In the genomic region with DNA sequence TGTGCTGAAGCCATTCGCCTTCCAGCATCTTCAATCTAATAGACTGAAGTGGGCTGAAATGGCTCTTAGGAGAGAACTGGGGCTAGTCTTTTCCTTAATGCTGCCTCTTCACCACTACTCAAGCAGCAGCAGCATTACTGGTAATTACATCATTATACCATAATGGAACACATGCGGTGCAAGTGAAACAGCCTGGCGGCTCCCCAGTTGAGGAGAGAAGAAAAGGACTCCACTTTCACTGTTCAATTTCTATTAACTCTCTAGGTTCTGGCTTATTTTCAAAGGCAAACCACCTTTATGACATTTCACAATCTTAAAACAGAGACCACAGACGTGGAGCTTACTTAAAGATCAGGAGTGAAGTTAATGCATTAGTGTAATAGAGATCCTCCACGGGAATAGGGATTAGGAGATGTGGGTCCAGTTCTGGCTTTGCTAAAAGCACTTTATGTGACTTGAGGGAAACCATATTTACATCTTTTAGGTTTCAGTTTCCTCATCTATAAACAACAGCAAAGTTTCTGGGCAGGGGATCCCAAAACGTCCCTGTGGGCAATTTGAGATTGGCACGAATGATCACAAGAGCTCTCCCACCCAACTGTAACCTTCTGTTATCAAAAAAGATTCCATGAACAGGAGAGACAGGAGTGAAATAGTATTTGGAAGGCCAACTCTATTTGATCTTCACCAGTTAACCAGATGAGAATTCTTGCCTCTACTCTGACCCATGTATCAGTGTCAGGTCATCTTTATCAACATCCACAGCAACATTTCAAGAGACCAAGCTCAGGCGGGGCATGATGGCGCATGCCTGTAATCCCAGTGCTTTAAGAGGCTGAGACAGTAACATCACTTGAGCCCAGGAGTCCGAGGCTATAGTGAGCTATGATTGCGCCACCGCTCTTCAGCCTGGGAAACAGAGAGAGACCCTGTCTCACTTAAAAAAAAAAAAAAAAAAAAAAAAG, we compare ENCODE assay signal across 9 cellular contexts.
DNase-seq lines count a peak whose midpoint lies in the region; ATAC-seq, FAIRE-seq and TF ChIP-seq lines count a peak whose summit lies in the region.
"Had no signal": no experiment of that assay in that cellular context is flagged by ENCODE, and none has a peak within 500 bp of the region (broad histone marks: within the 10 kb centered on the region; RNA-seq: fewer than 3 reads in every experiment).

No MANE protein-coding gene starts in this region.

- H3K9me3 ChIP-seq in BE2C (no peaks in the 10 kb centered on the region), HCT116 (ENCODE audit: control insufficient read depth in 1 of 2, insufficient read depth in 1 of 2, low read depth in 1 of 2, low read length in 2 of 2) (no peaks in the 10 kb centered on the region), small intestine (ENCODE audit: control insufficient read depth, low read depth) (no peaks in the 10 kb centered on the region)

- no peak overlapping the region for H3K4me3 ChIP-seq in BE2C (ENCODE audit: low read depth, low read length)
- H3K4me3 ChIP-seq in HCT116 (replicated peaks in 1 of 2; ENCODE audit: low read depth in 1 of 2, low read length in 2 of 2): no peak overlapping the region
- H3K4me3 ChIP-seq in small intestine (ENCODE audit: low read depth in 1 of 2, low read length in 2 of 2): no peak overlapping the region

- no peaks in the 10 kb centered on the region for H3K27me3 ChIP-seq in BE2C
- H3K27me3 ChIP-seq in HCT116 (ENCODE audit: insufficient read depth, low read length): no peaks in the 10 kb centered on the region
- H3K27me3 ChIP-seq in small intestine (ENCODE audit: control insufficient read depth in 2 of 2, insufficient read depth in 2 of 2, low read length in 2 of 2): no peaks in the 10 kb centered on the region

- H3K36me3 ChIP-seq in BE2C (no peaks in the 10 kb centered on the region), HCT116 (ENCODE audit: control insufficient read depth in 1 of 2, insufficient read depth in 2 of 2, low read length in 2 of 2) (no peaks in the 10 kb centered on the region), small intestine (ENCODE audit: control insufficient read depth in 2 of 2, insufficient read depth in 2 of 2, low read length in 2 of 2) (no peaks in the 10 kb centered on the region)

- no peak for TF ChIP-seq POLR2A in HCT116 (IDR thresholded peaks at IDR 0.05; ENCODE audit: borderline replicate concordance, extremely low read depth, insufficient read depth, insufficient read length)

- H3K27ac ChIP-seq in HCT116 (ENCODE audit: low read depth, low read length) (no peak overlapping the region), small intestine (ENCODE audit: low read depth in 1 of 2, low read length in 1 of 2) (no peak overlapping the region)

- no peak overlapping the region for H3K4me2 ChIP-seq in HCT116 (ENCODE audit: low read length)

- H3K9me2 ChIP-seq in HCT116 (ENCODE audit: insufficient read depth): no peaks in the 10 kb centered on the region

- intact Hi-C loops in HCT116 (cut with micrococcal nuclease): no loop called here

- H3K79me2 ChIP-seq in HCT116 (ENCODE audit: insufficient read depth, low read length): no peaks in the 10 kb centered on the region

- no peak for TF ChIP-seq RAD21 in HCT116 (IDR thresholded peaks at IDR 0.05; ENCODE audit: low read depth)

- no peaks in the 10 kb centered on the region for H4K20me1 ChIP-seq in HCT116 (ENCODE audit: insufficient read depth)

- no peak for ATAC-seq in HCT116
- ATAC-seq in GM21423 (IDR thresholded peaks at IDR 0.05; ENCODE audit: unreplicated experiment): no peak
- no peak for ATAC-seq in GM21528 (IDR thresholded peaks at IDR 0.05; ENCODE audit: low FRiP score, unreplicated experiment)
- ATAC-seq in GM19455 (IDR thresholded peaks at IDR 0.05; ENCODE audit: unreplicated experiment): no peak
- ATAC-seq: natural killer cell had no signal

- peak; percentile 32 for DNase-seq in BE2C
- DNase-seq in HCT116 (ENCODE audit: low read depth, low spot score): no peak
- peak; percentile 35 for DNase-seq in NCI-H345 treated with DMSO at 0.1 percent for 48 hours (lab: John Stamatoyannopoulos, UW; ENCODE audit: unreplicated experiment)
- peak; percentile 59 for DNase-seq in fibroblast of gingiva (ENCODE audit: low read depth)
- no peak for DNase-seq in small intestine
- DNase-seq: natural killer cell had no signal

- RAD21 ChIA-PET in HCT116 (lab: Charles Lee; ENCODE audit: low non-redundant PET in 1 of 2, low total read pairs in 2 of 2, uncharacterized antibody in 2 of 2, unreplicated experiment in 2 of 2): no interaction called here

- H3K4me1 ChIP-seq in BE2C (peaks cover 21% of the 10 kb centered on the region), HCT116 (ENCODE audit: control insufficient read depth in 1 of 2, insufficient read depth in 2 of 2, low read length in 2 of 2) (no peaks in the 10 kb centered on the region), small intestine (ENCODE audit: control insufficient read depth in 2 of 2, insufficient read depth in 1 of 2, low read depth in 1 of 2, low read length in 1 of 2) (peaks cover 3 to 9% of the 10 kb centered on the region in 2 donors)

- POLR2A ChIA-PET in HCT116 (lab: Charles Lee): no interaction called here

- CTCF ChIA-PET in HCT116 (lab: Charles Lee): no interaction called here

- no TSS peak for BruUV-seq in HCT116 (replicated peaks; lab: Mats Ljungman, UMichigan)

- H2AFZ ChIP-seq in HCT116 (ENCODE audit: low read depth, low read length, poor library complexity, severe bottlenecking): no peak overlapping the region

- 76 to 89% (median 87%) methylated on average over 12 of the region's 12 CpGs for WGBS in small intestine, 3 donors

- FAIRE-seq in small intestine (lab: Jason Lieb, UNC): no peak

- no peak overlapping the region for H3K9ac ChIP-seq in HCT116 (ENCODE audit: low read length)

- TF ChIP-seq CTCF in BE2C (IDR thresholded peaks at IDR 0.05; ENCODE audit: low read depth, low read length): no peak
- no peak for TF ChIP-seq CTCF in HCT116 (IDR thresholded peaks at IDR 0.05 in 2 of 3, conservative IDR thresholded peaks at IDR 0.05 in 1 of 3; ENCODE audit: borderline replicate concordance in 1 of 3, insufficient read depth in 1 of 3, low read depth in 2 of 3, low read length in 2 of 3)

TF ChIP-seq in HCT116, 20 proteins besides CTCF, POLR2A, EP300 and RAD21:
- TF ChIP-seq SP1 (IDR thresholded peaks at IDR 0.05; ENCODE audit: low read depth) (no peak), CEBPB (IDR thresholded peaks at IDR 0.05; ENCODE audit: low read depth) (peak; percentile 46; the same call in 1 of the 2 replicates), EGR1 (IDR thresholded peaks at IDR 0.05; ENCODE audit: low read depth) (no peak), FOSL1 (IDR thresholded peaks at IDR 0.05; ENCODE audit: low read depth) (no peak), EZH2phosphoT487 (IDR thresholded peaks at IDR 0.05; ENCODE audit: borderline replicate concordance) (no peak), CBX3 (IDR thresholded peaks at IDR 0.05; ENCODE audit: low read depth) (no peak)

Comparison
In these comparisons a context has a peak if more than half of its experiments do, and no peak if none do; other contexts are left out.
1. DNase-seq: peak in BE2C (single experiment), NCI-H345 treated with DMSO at 0.1 percent for 48 hours (single experiment) and fibroblast of gingiva (single experiment); none in HCT116 (single experiment) and small intestine (single experiment).